ENCODE assay signal across 8 cellular contexts in the genomic region with DNA sequence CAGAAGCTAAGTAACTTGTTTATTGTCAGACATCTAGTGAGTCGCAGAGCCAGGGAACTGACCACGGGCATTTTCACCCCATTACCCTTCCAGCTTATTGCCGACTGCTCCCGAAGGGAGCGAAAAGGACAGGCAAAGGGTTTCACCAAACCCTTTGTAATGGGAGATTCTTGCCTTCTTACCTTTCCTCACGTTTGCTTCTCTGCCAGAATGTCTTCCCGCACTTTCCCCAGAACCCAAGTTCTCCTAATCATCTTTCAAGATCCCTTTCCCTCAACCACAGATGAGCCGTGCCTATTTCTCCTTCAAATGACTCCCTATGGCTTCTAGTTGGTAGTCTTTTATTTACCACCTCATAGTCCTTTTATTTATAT. TPM values are rescaled to one million over a fixed set of nuclear protein-coding genes. Genes with fewer than 3 reads are reported as not detected.
A peak's percentile ranks its signal among the peaks of the same experiment; 100 is the strongest.
DNase-seq lines count a peak whose midpoint lies in the region; ATAC-seq and TF ChIP-seq lines count a peak whose summit lies in the region.

No MANE protein-coding gene starts in this region.

- DNase-seq in left ventricle myocardium inferior, result no peak
- DNase-seq in cardiac septum (ENCODE audit: low spot score), result no peak
- DNase-seq in left kidney (ENCODE audit: low read depth, low spot score), result peak; percentile 31
- DNase-seq in thyroid gland, result no peak
- DNase-seq in stimulated activated naive CD4-positive, alpha-beta T cell (lab: John Stamatoyannopoulos, UW), result no peak
- DNase-seq in Ammon's horn (ENCODE audit: low spot score), result no peak

- intact Hi-C loops in left ventricle myocardium inferior (cut with micrococcal nuclease), result no loop called here
- intact Hi-C loops in cardiac septum (cut with DNase I), result loop anchor here (1.0 kb wide), 2 partner anchors 32 to 43 kb away; partner anchors contain the start of gene PPAT
- intact Hi-C loops in thyroid gland (cut with DNase I), result no loop called here

- TF ChIP-seq CTCF in left ventricle myocardium inferior (IDR thresholded peaks at IDR 0.05; ENCODE audit: borderline replicate concordance), result no peak
- TF ChIP-seq CTCF in thyroid gland (IDR thresholded peaks at IDR 0.05), result no peak

- WGBS in thyroid gland, 2 donors, result 0% methylated on average over 8 of the region's 8 CpGs

- H3K4me3 ChIP-seq in left ventricle myocardium inferior, result peak overlapping the region; percentile 92
- H3K4me3 ChIP-seq in thyroid gland (replicated peaks in 1 of 3), result peak overlapping the region; percentile 67 to 97 (median 77)

- H3K27ac ChIP-seq in left ventricle myocardium inferior (replicated peaks) (peak overlapping the region; percentile 85), angular gyrus (ENCODE audit: low read depth, low read length) (peak overlapping the region; percentile 71), thyroid gland (peak overlapping the region; percentile 61 to 88 (median 86))

- H3K27me3 ChIP-seq in left ventricle myocardium inferior (ENCODE audit: low read depth), result no peaks in the 10 kb centered on the region
- no peaks in the 10 kb centered on the region for H3K27me3 ChIP-seq in thyroid gland

- H3K4me1 ChIP-seq in left ventricle myocardium inferior (peaks cover 62% of the 10 kb centered on the region), thyroid gland (peaks cover 21 to 23% of the 10 kb centered on the region in 2 donors)

- TF ChIP-seq POLR2A in thyroid gland (IDR thresholded peaks at IDR 0.05), result no peak

- H3K9me3 ChIP-seq in left ventricle myocardium inferior (replicated peaks) (no peaks in the 10 kb centered on the region), thyroid gland (no peaks in the 10 kb centered on the region)

- no peak for ATAC-seq in HG03108 (IDR thresholded peaks at IDR 0.05; ENCODE audit: unreplicated experiment)

- H3K36me3 ChIP-seq in left ventricle myocardium inferior, result peaks cover 32% of the 10 kb centered on the region
- H3K36me3 ChIP-seq in thyroid gland, result peaks cover 0 to 4% of the 10 kb centered on the region in 2 donors

RNA-seq across cellular contexts. Expression of gene SRP72, which starts 0.5 kb away (rescaled TPM):
- total RNA-seq in left ventricle myocardium inferior (32.6 TPM), cardiac septum (43.4 TPM), thyroid gland (10 to 100 TPM; 57.6 to 67.6 (median 59.7) TPM)

RNA-seq across cellular contexts. Expression of gene PAICS, which starts 30.8 kb away (rescaled TPM):
- total RNA-seq in left ventricle myocardium inferior (26.6 TPM), cardiac septum (27.1 TPM), thyroid gland (10 to 100 TPM; 21.7 to 31.5 (median 29.5) TPM)

RNA-seq across cellular contexts. Expression of gene PPAT, which starts 31.5 kb away (rescaled TPM):
- total RNA-seq in left ventricle myocardium inferior, result 3.4 TPM
- 2.3 TPM for total RNA-seq in cardiac septum
- 1 to 10 TPM; 3.1 to 6.1 (median 4.7) TPM for total RNA-seq in thyroid gland

RNA-seq across cellular contexts. Expression of gene ARL9, which starts 38.7 kb away (rescaled TPM):
- total RNA-seq in left ventricle myocardium inferior (not detected), cardiac septum (not detected), thyroid gland (under 1 TPM in 1 of 4 donors, not detected in 3; 0.56 TPM)
